In the genomic region with DNA sequence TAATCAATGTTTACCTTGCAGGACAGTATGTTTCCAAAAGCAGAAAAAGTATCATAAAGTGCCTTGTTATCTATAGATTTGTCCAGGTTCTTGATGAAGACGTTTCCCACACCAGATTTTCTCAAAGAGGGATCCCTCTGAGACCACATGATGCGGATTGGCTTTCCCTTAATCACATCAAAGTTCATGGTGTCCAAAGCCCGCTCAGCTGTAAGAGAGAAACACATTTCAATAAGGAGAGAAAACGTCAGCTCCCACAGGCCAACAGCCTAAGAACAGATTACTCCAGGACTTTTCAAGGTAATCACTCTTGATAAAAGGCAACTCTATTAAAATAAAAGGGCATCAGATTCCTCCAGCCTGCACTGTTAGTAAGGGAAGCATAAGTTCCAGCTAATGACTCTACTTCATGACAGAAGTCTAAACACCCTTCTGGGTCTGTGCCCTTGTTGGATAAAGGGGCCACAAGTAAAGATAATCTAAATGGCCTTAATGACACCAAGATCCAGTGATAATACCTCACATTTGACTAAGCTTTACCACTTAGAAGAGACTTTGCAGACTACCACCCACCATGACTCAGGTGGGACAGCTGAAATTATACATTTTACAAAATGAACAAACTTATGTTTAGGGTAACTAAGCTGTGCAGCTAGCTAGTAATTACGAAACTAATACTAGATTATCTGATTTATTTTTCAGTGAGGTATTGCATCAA, we compare ENCODE assay signal across 12 cellular contexts. TPM values are rescaled to one million over a fixed set of nuclear protein-coding genes. Genes with fewer than 3 reads are reported as not detected.
DNase-seq lines count a peak whose midpoint lies in the region; ATAC-seq and TF ChIP-seq lines count a peak whose summit lies in the region.
"Had no signal": no experiment of that assay in that cellular context is flagged by ENCODE, and none has a peak within 500 bp of the region (broad histone marks: within the 10 kb centered on the region; RNA-seq: fewer than 3 reads in every experiment).

No MANE protein-coding gene starts in this region.

- no peaks in the 10 kb centered on the region for H3K27me3 Mint-ChIP-seq in activated naive CD4-positive, alpha-beta T cell treated with anti-CD3 and anti-CD28 coated beads, Interleukin-2, amount 50 U/mL, for 24 hours

- H2AFZ ChIP-seq in Loucy (ENCODE audit: low read length): no peak overlapping the region

- peak overlapping the region; percentile 89 for H3K4me3 ChIP-seq in Loucy (ENCODE audit: low read length, poor library complexity, severe bottlenecking)
- peak overlapping the region; percentile 85 for H3K4me3 ChIP-seq in choroid plexus epithelial cell (ENCODE audit: low read depth, low read length)
- peak overlapping the region in 2 of 4 donors; percentile 80 to 96 for H3K4me3 ChIP-seq in gastrocnemius medialis

- H4K20me1 ChIP-seq in Loucy (ENCODE audit: insufficient read depth, low read length, poor library complexity, severe bottlenecking): peaks cover 78% of the 10 kb centered on the region

- TF ChIP-seq POLR2A in gastrocnemius medialis (IDR thresholded peaks at IDR 0.05): no peak

- peaks cover 48% of the 10 kb centered on the region for H3K4me1 ChIP-seq in Loucy (ENCODE audit: insufficient read depth, low read length, poor library complexity, severe bottlenecking)
- peaks cover 33% of the 10 kb centered on the region in 2 donors for H3K4me1 ChIP-seq in gastrocnemius medialis

- TF ChIP-seq CTCF in Loucy (conservative IDR thresholded peaks at IDR 0.05; ENCODE audit: low read length) (no peak), choroid plexus epithelial cell (conservative IDR thresholded peaks at IDR 0.05; ENCODE audit: low read depth, low read length) (no peak), gastrocnemius medialis (IDR thresholded peaks at IDR 0.05 in 4 of 5, conservative IDR thresholded peaks at IDR 0.05 in 1 of 5) (no peak)

- H3K9me3 Mint-ChIP-seq in activated naive CD4-positive, alpha-beta T cell treated with anti-CD3 and anti-CD28 coated beads, Interleukin-2, amount 50 U/mL, for 24 hours: no peaks in the 10 kb centered on the region

- peak overlapping the region; percentile 97 for H3K9ac ChIP-seq in Loucy (ENCODE audit: low read depth, low read length, poor library complexity, severe bottlenecking)

- peaks cover 47% of the 10 kb centered on the region for H3K4me1 Mint-ChIP-seq in activated naive CD4-positive, alpha-beta T cell treated with anti-CD3 and anti-CD28 coated beads, Interleukin-2, amount 50 U/mL, for 24 hours

- H3K79me2 ChIP-seq in Loucy (ENCODE audit: insufficient read depth, low read length): peaks cover 85% of the 10 kb centered on the region

- peak overlapping the region; percentile 8 for H3K27ac Mint-ChIP-seq in activated naive CD4-positive, alpha-beta T cell treated with anti-CD3 and anti-CD28 coated beads, Interleukin-2, amount 50 U/mL, for 24 hours

- H3K9me3 ChIP-seq in Loucy (ENCODE audit: insufficient read depth, low read depth, low read length): no peaks in the 10 kb centered on the region
- no peaks in the 10 kb centered on the region for H3K9me3 ChIP-seq in gastrocnemius medialis
- H3K9me3 ChIP-seq: sigmoid colon had no signal

- ATAC-seq in gastrocnemius medialis: no peak

- peak overlapping the region; percentile 96 for H3K4me3 Mint-ChIP-seq in activated naive CD4-positive, alpha-beta T cell treated with anti-CD3 and anti-CD28 coated beads, Interleukin-2, amount 50 U/mL, for 24 hours

- in situ Hi-C loops in gastrocnemius medialis (cut with MboI; ENCODE audit: low sequenced_read_pairs in 4 of 4): no loop called here

- H3K36me3 ChIP-seq in Loucy (ENCODE audit: insufficient read depth, low read length) (peaks cover 52% of the 10 kb centered on the region), gastrocnemius medialis (peaks cover 0 to 49% of the 10 kb centered on the region in 2 donors)

- peak overlapping the region; percentile 93 to 99 (median 96) for H3K27ac ChIP-seq in gastrocnemius medialis
- H3K27ac ChIP-seq: sigmoid colon had no signal

- H3K4me2 ChIP-seq in Loucy (ENCODE audit: low read depth, low read length, poor library complexity, severe bottlenecking): peak overlapping the region; percentile 99

- H3K27me3 ChIP-seq in Loucy (ENCODE audit: insufficient read depth, low read length, poor library complexity, severe bottlenecking) (no peaks in the 10 kb centered on the region), gastrocnemius medialis (no peaks in the 10 kb centered on the region)
- H3K27me3 ChIP-seq: sigmoid colon had no signal

- H3K36me3 Mint-ChIP-seq in activated naive CD4-positive, alpha-beta T cell treated with anti-CD3 and anti-CD28 coated beads, Interleukin-2, amount 50 U/mL, for 24 hours: peaks cover 31% of the 10 kb centered on the region

- H3F3A ChIP-seq in Loucy (ENCODE audit: low read depth): no peaks in the 10 kb centered on the region

- intact Hi-C loops in gastrocnemius medialis (cut with DNase I; ENCODE audit: low total_unique reads): no loop called here
- intact Hi-C loops in head of caudate nucleus (cut with DNase I): no loop called here

- H3K9me2 ChIP-seq in Loucy (replicated peaks; ENCODE audit: low read depth, low read length): no peaks in the 10 kb centered on the region

- no peak for DNase-seq in activated naive CD4-positive, alpha-beta T cell treated with anti-CD3 and anti-CD28 coated beads, Interleukin-2, amount 50 U/mL, for 16 hours
- no peak for DNase-seq in choroid plexus epithelial cell (ENCODE audit: low read depth)
- no peak for DNase-seq in gastrocnemius medialis
- no peak for DNase-seq in DMS53 treated with DMSO at 0.1 percent for 48 hours (lab: John Stamatoyannopoulos, UW; ENCODE audit: unreplicated experiment)
- DNase-seq in NCI-H2227 (lab: John Stamatoyannopoulos, UW; ENCODE audit: unreplicated experiment): no peak
- DNase-seq in head of caudate nucleus: no peak
- DNase-seq: activated CD4-positive, alpha-beta T cell treated with anti-CD3 and anti-CD28 coated beads, Interleukin-2, amount 50 U/mL, for 48 hours; hypothalamus; NCI-H2029; sigmoid colon had no signal

RNA-seq across cellular contexts. Expression of gene PABPC4, which starts 4.1 kb away (rescaled TPM):
- 100 to 1,000 TPM; 259 to 468 (median 371) TPM for total RNA-seq in gastrocnemius medialis
